36 cellular contexts compared by ENCODE assay signal in the genomic region with DNA sequence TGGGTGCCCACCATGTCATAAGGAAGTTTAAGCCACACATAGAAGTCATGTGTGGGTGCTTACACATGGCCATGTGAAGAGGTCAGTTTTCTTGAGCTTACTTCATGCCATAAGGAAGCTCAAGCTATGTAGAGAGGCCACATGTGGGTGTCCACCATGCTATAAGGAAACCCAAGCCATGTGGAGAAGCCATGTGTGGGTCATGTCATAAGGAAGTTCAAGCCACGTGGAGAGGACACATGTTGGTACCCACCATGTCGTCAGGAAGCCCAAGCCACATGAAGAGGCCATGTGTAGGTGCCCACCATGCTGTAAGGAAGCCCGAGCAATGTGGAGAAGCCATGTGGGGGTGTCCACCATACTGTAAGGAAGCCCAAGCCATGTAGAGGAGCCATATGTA.
"Had no signal": no experiment of that assay in that cellular context is flagged by ENCODE, and none has a peak within 500 bp of the region (broad histone marks: within the 10 kb centered on the region; RNA-seq: fewer than 3 reads in every experiment).

No MANE protein-coding gene starts in this region.

- H3K4me3 ChIP-seq: adrenal gland, body of pancreas, breast epithelium, cardiac muscle cell had no signal

- H3K36me3 ChIP-seq: adrenal gland, brain microvascular endothelial cell, breast epithelium, cardiac muscle cell had no signal

- H3K4me1 ChIP-seq: adrenal gland, body of pancreas, breast epithelium had no signal

- H3K27ac ChIP-seq: adrenal gland, body of pancreas, brain microvascular endothelial cell, breast epithelium, cardiac muscle cell, VCaP had no signal

- DNase-seq: activated B cell treated with CpG ODN at 0.5 μM for 24 hours; activated CD4-positive, alpha-beta memory T cell treated with anti-CD3 and anti-CD28 coated beads for 36 hours; activated CD4-positive, alpha-beta T cell treated with anti-CD3 and anti-CD28 coated beads for 4 hours; activated CD4-positive, alpha-beta T cell treated with anti-CD3 and anti-CD28 coated beads, Interleukin-2, amount 10 ng/mL, durations not matched to agents 24 days and 14 days; activated CD4-positive, alpha-beta T cell treated with anti-CD3 and anti-CD28 coated beads, Interleukin-2, amount 50 U/mL, for 1 hour; activated CD4-positive, alpha-beta T cell treated with anti-CD3 and anti-CD28 coated beads, Interleukin-2, amount 50 U/mL, for 4 hours; activated CD4-positive, CD25-positive, alpha-beta regulatory T cell treated with anti-CD3 and anti-CD28 coated beads, Interleukin-2, amount 50 U/mL, for 72 hours; activated CD8-positive, alpha-beta memory T cell treated with anti-CD3 and anti-CD28 coated beads, Interleukin-2, amount 50 U/mL, for 4 hours; activated CD8-positive, alpha-beta T cell treated with anti-CD3 and anti-CD28 coated beads for 36 hours; activated effector memory CD4-positive, alpha-beta T cell treated with anti-CD3 and anti-CD28 coated beads, Interleukin-2, amount 50 U/mL, for 16 hours; activated gamma-delta T cell treated with Interleukin-2 at 50 U/mL for 16 hours; activated naive CD4-positive, alpha-beta T cell; activated naive CD4-positive, alpha-beta T cell treated with anti-CD3 and anti-CD28 coated beads for 36 hours; activated naive CD4-positive, alpha-beta T cell treated with anti-CD3 and anti-CD28 coated beads, Interleukin-2, amount 50 U/mL, for 16 hours; activated naive CD8-positive, alpha-beta T cell treated with anti-CD3 and anti-CD28 coated beads for 36 hours; activated T-cell treated with anti-CD3 and anti-CD28 coated beads for 4 hours; activated T-cell treated with anti-CD3 and anti-CD28 coated beads, Interleukin-2, amount 50 U/mL, for 1 hour; activated T-cell treated with anti-CD3 and anti-CD28 coated beads, Interleukin-2, amount 50 U/mL, for 4 hours; activated T-cell treated with anti-CD3 and anti-CD28 coated beads, Interleukin-2, amount 50 U/mL, for 72 hours; adrenal gland; amniotic stem cell; aorta; body of pancreas; brain microvascular endothelial cell; caudate nucleus; cerebellar nuclear complex; T-helper 1 cell; T-helper 2 cell; T-helper 9 cell had no signal

- ATAC-seq: activated CD8-positive, alpha-beta T cell treated with anti-CD3 and anti-CD28 coated beads for 36 hours; activated naive CD4-positive, alpha-beta T cell treated with anti-CD3 and anti-CD28 coated beads, Interleukin-2, amount 50 U/mL, for 72 hours; activated T-cell treated with anti-CD3 and anti-CD28 coated beads, Interleukin-2, amount 50 U/mL, for 4 hours; activated T-cell treated with anti-CD3 and anti-CD28 coated beads, Interleukin-2, amount 50 U/mL, for 72 hours; activated T-helper 17 cell treated with anti-CD3 and anti-CD28 coated beads, Interleukin-2, amount 50 U/mL, for 72 hours; body of pancreas had no signal

- H3K9me3 ChIP-seq: adrenal gland had no signal

- FAIRE-seq: astrocyte, TTC549 had no signal

- H3K27me3 ChIP-seq: adrenal gland, body of pancreas, brain microvascular endothelial cell, cardiac muscle cell had no signal
